Comparison of ENCODE assay signal across 8 cellular contexts in genomic region chr10:92573798-92574544, GRCh38. TPM values are rescaled to one million over a fixed set of nuclear protein-coding genes. Genes with fewer than 3 reads are reported as not detected.
DNase-seq lines count a peak whose midpoint lies in the region; ATAC-seq and TF ChIP-seq lines count a peak whose summit lies in the region.

TSS of gene IDE (minus strand) at chr10:92574093. CDS start at chr10:92574019, 74 bp downstream.

- no peaks in the 10 kb centered on the region for H3K27me3 ChIP-seq in right cardiac atrium (ENCODE audit: control insufficient read depth, insufficient read depth)
- no peaks in the 10 kb centered on the region for H3K27me3 ChIP-seq in rectal smooth muscle tissue (ENCODE audit: control insufficient read depth, insufficient read depth, low read length)
- H3K27me3 ChIP-seq in aorta (ENCODE audit: control insufficient read depth in 1 of 2, insufficient read depth in 2 of 2, low read length in 1 of 2): no peaks in the 10 kb centered on the region

- intact Hi-C loops in right cardiac atrium (cut with DNase I): loop anchor here (2.0 to 5.0 kb wide), 3 partner anchors 55 to 57 kb away; no protein-coding TSS in a partner anchor
- intact Hi-C loops in aorta (cut with DNase I): loop anchor here (1.0 kb wide), 1 partner anchor 57 kb away; no protein-coding TSS in a partner anchor

- peak within 1 kb of the TSS; percentile 81 for H3K9ac ChIP-seq in rectal smooth muscle tissue (ENCODE audit: low read length)

- ATAC-seq in HG02588 (IDR thresholded peaks at IDR 0.05; ENCODE audit: unreplicated experiment) (peak; percentile 69), right cardiac atrium (peak; percentile 95 to 97), aorta (ENCODE audit: low FRiP score) (peak; percentile 96)

- peaks cover 5% of the 10 kb centered on the region for H3K4me1 ChIP-seq in right cardiac atrium (ENCODE audit: control insufficient read depth, insufficient read depth, low read length)
- peaks cover 5% of the 10 kb centered on the region for H3K4me1 ChIP-seq in rectal smooth muscle tissue (ENCODE audit: control insufficient read depth, insufficient read depth, low read length)
- H3K4me1 ChIP-seq in aorta (ENCODE audit: control insufficient read depth in 1 of 2, insufficient read depth in 2 of 2, low read length in 2 of 2): peaks cover 4 to 14% of the 10 kb centered on the region in 2 donors

- H3K9me3 ChIP-seq in right cardiac atrium (ENCODE audit: control insufficient read depth, low read length) (no peaks in the 10 kb centered on the region), aorta (ENCODE audit: control insufficient read depth, low read length) (no peaks in the 10 kb centered on the region)

- H3K4me3 ChIP-seq in right cardiac atrium (ENCODE audit: low read length) (peak within 1 kb of the TSS; percentile 97), rectal smooth muscle tissue (ENCODE audit: low read length) (peak within 1 kb of the TSS; percentile 99), aorta (ENCODE audit: low read length in 2 of 2) (peak within 1 kb of the TSS; percentile 90 to 95)

- H3K36me3 ChIP-seq in rectal smooth muscle tissue (ENCODE audit: control insufficient read depth, insufficient read depth, low read length): no peaks in the 10 kb centered on the region
- H3K36me3 ChIP-seq in aorta (ENCODE audit: control insufficient read depth in 1 of 2, insufficient read depth in 2 of 2, low read length in 1 of 2): no peaks in the 10 kb centered on the region

- H3K27ac ChIP-seq in right cardiac atrium (ENCODE audit: low read length) (peak within 1 kb of the TSS; percentile 91), rectal smooth muscle tissue (ENCODE audit: low read depth, low read length) (peak within 1 kb of the TSS; percentile 96), aorta (ENCODE audit: low read depth in 1 of 2, low read length in 2 of 2) (peak within 1 kb of the TSS; percentile 70 to 91)

- DNase-seq in NCI-H1092 treated with DMSO at 0.1 percent for 48 hours (lab: John Stamatoyannopoulos, UW) (peak; percentile 77), T-helper 2 cell (peak; percentile 57 to 90 (median 71)), anterior cingulate cortex (lab: John Stamatoyannopoulos, UW) (peak in 57 of 58 donors; percentile 32 to 87 (median 74)), right cardiac atrium (peak; percentile 88 to 95 (median 94)), aorta (peak; percentile 91 to 95)

- WGBS in right cardiac atrium: under 1% methylated on average over 80 of the region's 80 CpGs
- WGBS in aorta, 2 donors: 0% methylated on average over 73 to 80 of the region's 80 CpGs

- peak; percentile 95 for TF ChIP-seq CTCF in GM12874 (IDR thresholded peaks at IDR 0.05; ENCODE audit: insufficient read depth, low read depth, low read length)

RNA-seq across cellular contexts. Expression of gene IDE, which starts in this region (rescaled TPM):
- total RNA-seq in right cardiac atrium (10 to 100 TPM; 39.7 to 54.1 (median 49.7) TPM), aorta (10 to 100 TPM; 33.1 to 42.3 TPM)
- polyA plus RNA-seq in right cardiac atrium (13.4 TPM), aorta (1 to 10 TPM; 8.8 to 8.9 TPM)

Comparison
In these comparisons a context has a peak if more than half of its experiments do, and no peak if none do; other contexts are left out.
1. Peak in every context shown above with its lines: DNase-seq, ATAC-seq, H3K4me3 ChIP-seq and H3K27ac ChIP-seq.